ENCODE assay signal across 8 cellular contexts in genomic region chr5:157366741-157367684, GRCh38.
A peak's percentile ranks its signal among the peaks of the same experiment; 100 is the strongest.
DNase-seq lines count a peak whose midpoint lies in the region; ATAC-seq and TF ChIP-seq lines count a peak whose summit lies in the region.

No MANE protein-coding gene starts in this region.

- TF ChIP-seq CTCF in astrocyte of the spinal cord (IDR thresholded peaks at IDR 0.05; ENCODE audit: low read depth, low read length) = peak; percentile 78

- H3K4me3 ChIP-seq in astrocyte of the spinal cord (ENCODE audit: low read depth, low read length) = no peak overlapping the region

- in situ Hi-C loops in astrocyte of the spinal cord (cut with HindIII; ENCODE audit: low sequenced_read_pairs) = no loop called here

- DNase-seq in A172 (ENCODE audit: low spot score) (peak; percentile 38), HCEC 1CT (peak; percentile 79), astrocyte of the spinal cord (ENCODE audit: low read depth, low spot score) (peak; percentile 86), left kidney (ENCODE audit: low read depth, low spot score) (peak; percentile 72), SIG-M5 treated with dmso at 0.1 percent for 504 hours (lab: John Stamatoyannopoulos, UW; ENCODE audit: unreplicated experiment) (no peak), NK-92 (lab: John Stamatoyannopoulos, UW; ENCODE audit: unreplicated experiment) (no peak)
- DNase-seq in stimulated activated CD4-positive, alpha-beta T cell treated with anti-CD3 and anti-CD28 coated beads, Interleukin-2, amount 100 ng/mL, for 24 hours = no peak

- no peak for ATAC-seq in HG03439 (IDR thresholded peaks at IDR 0.05; ENCODE audit: unreplicated experiment)

Comparison
In these comparisons a context has a peak if more than half of its experiments do, and no peak if none do; other contexts are left out.
1. DNase-seq: peak in A172 (single experiment), HCEC 1CT (single experiment), astrocyte of the spinal cord (single experiment) and left kidney (single experiment); none in SIG-M5 treated with dmso at 0.1 percent for 504 hours (single experiment), stimulated activated CD4-positive, alpha-beta T cell treated with anti-CD3 and anti-CD28 coated beads, Interleukin-2, amount 100 ng/mL, for 24 hours (0 of 2) and NK-92 (single experiment).